In genomic region chr20:61874421-61875068, GRCh38 we compare ENCODE assay signal across 10 cellular contexts.
A peak's percentile ranks its signal among the peaks of the same experiment; 100 is the strongest.
DNase-seq lines count a peak whose midpoint lies in the region; ATAC-seq, FAIRE-seq and TF ChIP-seq lines count a peak whose summit lies in the region.
"Had no signal": no experiment of that assay in that cellular context is flagged by ENCODE, and none has a peak within 500 bp of the region (broad histone marks: within the 10 kb centered on the region; RNA-seq: fewer than 3 reads in every experiment).

No MANE protein-coding gene starts in this region.

- FAIRE-seq in bronchial epithelial cell (lab: Jason Lieb, UNC): no peak

- ATAC-seq in stimulated activated naive CD8-positive, alpha-beta T cell treated with anti-CD3 and anti-CD28 coated beads, Interleukin-15, amount 100 ng/mL, for 72 hours: no peak
- ATAC-seq: activated CD4-positive, CD25-positive, alpha-beta regulatory T cell treated with anti-CD3 and anti-CD28 coated beads, Interleukin-2, amount 50 U/mL, for 24 hours had no signal

- H3K4me1 Mint-ChIP-seq in neural crest cell: no peaks in the 10 kb centered on the region
- H3K4me1 Mint-ChIP-seq in stimulated activated naive CD8-positive, alpha-beta T cell treated with anti-CD3 and anti-CD28 coated beads, Interleukin-15, amount 100 ng/mL, for 72 hours: no peaks in the 10 kb centered on the region

- intact Hi-C loops in ascending aorta (cut with DNase I): no loop called here

- no peaks in the 10 kb centered on the region for H3K27me3 Mint-ChIP-seq in neural crest cell (ENCODE audit: low read depth)
- peaks cover 3% of the 10 kb centered on the region for H3K27me3 Mint-ChIP-seq in stimulated activated naive CD8-positive, alpha-beta T cell treated with anti-CD3 and anti-CD28 coated beads, Interleukin-15, amount 100 ng/mL, for 72 hours

- no peaks in the 10 kb centered on the region for H3K9me3 ChIP-seq in ascending aorta
- H3K9me3 ChIP-seq: BLaER1 had no signal

- H3K27me3 ChIP-seq in bronchial epithelial cell (ENCODE audit: control insufficient read depth, insufficient read depth, low read length) (no peaks in the 10 kb centered on the region), ascending aorta (no peaks in the 10 kb centered on the region)
- H3K27me3 ChIP-seq: BLaER1 had no signal

- H3K36me3 Mint-ChIP-seq in neural crest cell (ENCODE audit: low read depth): peaks cover 4% of the 10 kb centered on the region

- TF ChIP-seq CTCF in bronchial epithelial cell (IDR thresholded peaks at IDR 0.05; ENCODE audit: insufficient read depth, low read length, severe bottlenecking): peak; percentile 47
- TF ChIP-seq CTCF in neural crest cell (conservative IDR thresholded peaks at IDR 0.05): peak; percentile 43
- TF ChIP-seq CTCF in ascending aorta (IDR thresholded peaks at IDR 0.05): no peak

- no peak overlapping the region for H3K27ac Mint-ChIP-seq in neural crest cell (ENCODE audit: unreplicated experiment)
- H3K27ac Mint-ChIP-seq in stimulated activated naive CD8-positive, alpha-beta T cell treated with anti-CD3 and anti-CD28 coated beads, Interleukin-15, amount 100 ng/mL, for 72 hours: no peak overlapping the region

- H3K4me1 ChIP-seq in ascending aorta: no peaks in the 10 kb centered on the region

- H3K9me3 Mint-ChIP-seq in neural crest cell: peaks cover 5% of the 10 kb centered on the region
- no peaks in the 10 kb centered on the region for H3K9me3 Mint-ChIP-seq in stimulated activated naive CD8-positive, alpha-beta T cell treated with anti-CD3 and anti-CD28 coated beads, Interleukin-15, amount 100 ng/mL, for 72 hours

- H3K36me3 ChIP-seq in bronchial epithelial cell (ENCODE audit: control insufficient read depth, insufficient read depth, low read length): no peaks in the 10 kb centered on the region
- H3K36me3 ChIP-seq in ascending aorta: no peaks in the 10 kb centered on the region
- H3K36me3 ChIP-seq: BLaER1 had no signal

- H3K4me3 Mint-ChIP-seq in neural crest cell: no peak overlapping the region
- no peak overlapping the region for H3K4me3 Mint-ChIP-seq in stimulated activated naive CD8-positive, alpha-beta T cell treated with anti-CD3 and anti-CD28 coated beads, Interleukin-15, amount 100 ng/mL, for 72 hours

- no peak overlapping the region for H3K27ac ChIP-seq in ascending aorta
- H3K27ac ChIP-seq: BLaER1 had no signal

- peak; percentile 47 for DNase-seq in SIG-M5 treated with dmso at 0.1 percent for 504 hours (lab: John Stamatoyannopoulos, UW; ENCODE audit: unreplicated experiment)
- no peak for DNase-seq in SIG-M5 (lab: John Stamatoyannopoulos, UW)
- DNase-seq in NCI-H460 (ENCODE audit: extremely low read depth, low read depth): peak; percentile 8
- DNase-seq in bronchial epithelial cell (ENCODE audit: low read depth): peak; percentile 15
- DNase-seq in neural crest cell (ENCODE audit: low read depth, low spot score): peak; percentile 18
- no peak for DNase-seq in stimulated activated naive CD8-positive, alpha-beta T cell treated with anti-CD3 and anti-CD28 coated beads, Interleukin-15, amount 100 ng/mL, for 72 hours
- no peak for DNase-seq in ascending aorta (ENCODE audit: low spot score in 2 of 2)
- DNase-seq in cerebellar cortex (ENCODE audit: low spot score): no peak

- H3K4me3 ChIP-seq in bronchial epithelial cell (ENCODE audit: low read depth, low read length) (no peak overlapping the region), ascending aorta (no peak overlapping the region)
- H3K4me3 ChIP-seq: BLaER1 had no signal

Comparison
In these comparisons a context has a peak if more than half of its experiments do, and no peak if none do; other contexts are left out.
1. DNase-seq: peak in SIG-M5 treated with dmso at 0.1 percent for 504 hours (single experiment), NCI-H460 (single experiment), bronchial epithelial cell (single experiment) and neural crest cell (single experiment); none in SIG-M5 (single experiment), stimulated activated naive CD8-positive, alpha-beta T cell treated with anti-CD3 and anti-CD28 coated beads, Interleukin-15, amount 100 ng/mL, for 72 hours (0 of 2), ascending aorta (0 of 2) and cerebellar cortex (single experiment).
2. CTCF ChIP-seq: peak in bronchial epithelial cell (single experiment) and neural crest cell (single experiment); none in ascending aorta (0 of 3).